ENCODE assay signal across 1 cellular context in genomic region chr6:2940010-2940850, GRCh38.
TF ChIP-seq lines count a peak whose summit lies in the region.

No MANE protein-coding gene starts in this region.

TF ChIP-seq in GM12878, 131 proteins besides CTCF, POLR2A, EP300 and RAD21 (continued from another document and continues in another):
- peak; percentile 78; the same call in 1 of the 2 replicates for TF ChIP-seq GABPA (IDR thresholded peaks at IDR 0.05; ENCODE audit: low read depth)
- TF ChIP-seq, protein P1, sequence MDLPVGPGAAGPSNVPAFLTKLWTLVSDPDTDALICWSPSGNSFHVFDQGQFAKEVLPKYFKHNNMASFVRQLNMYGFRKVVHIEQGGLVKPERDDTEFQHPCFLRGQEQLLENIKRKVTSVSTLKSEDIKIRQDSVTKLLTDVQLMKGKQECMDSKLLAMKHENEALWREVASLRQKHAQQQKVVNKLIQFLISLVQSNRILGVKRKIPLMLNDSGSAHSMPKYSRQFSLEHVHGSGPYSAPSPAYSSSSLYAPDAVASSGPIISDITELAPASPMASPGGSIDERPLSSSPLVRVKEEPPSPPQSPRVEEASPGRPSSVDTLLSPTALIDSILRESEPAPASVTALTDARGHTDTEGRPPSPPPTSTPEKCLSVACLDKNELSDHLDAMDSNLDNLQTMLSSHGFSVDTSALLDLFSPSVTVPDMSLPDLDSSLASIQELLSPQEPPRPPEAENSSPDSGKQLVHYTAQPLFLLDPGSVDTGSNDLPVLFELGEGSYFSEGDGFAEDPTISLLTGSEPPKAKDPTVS (IDR thresholded peaks at IDR 0.05; ENCODE audit: low read depth, low read length) = no peak
- TF ChIP-seq RFX5 (IDR thresholded peaks at IDR 0.05; ENCODE audit: low read depth, low read length) = no peak
- TF ChIP-seq, protein P2, sequence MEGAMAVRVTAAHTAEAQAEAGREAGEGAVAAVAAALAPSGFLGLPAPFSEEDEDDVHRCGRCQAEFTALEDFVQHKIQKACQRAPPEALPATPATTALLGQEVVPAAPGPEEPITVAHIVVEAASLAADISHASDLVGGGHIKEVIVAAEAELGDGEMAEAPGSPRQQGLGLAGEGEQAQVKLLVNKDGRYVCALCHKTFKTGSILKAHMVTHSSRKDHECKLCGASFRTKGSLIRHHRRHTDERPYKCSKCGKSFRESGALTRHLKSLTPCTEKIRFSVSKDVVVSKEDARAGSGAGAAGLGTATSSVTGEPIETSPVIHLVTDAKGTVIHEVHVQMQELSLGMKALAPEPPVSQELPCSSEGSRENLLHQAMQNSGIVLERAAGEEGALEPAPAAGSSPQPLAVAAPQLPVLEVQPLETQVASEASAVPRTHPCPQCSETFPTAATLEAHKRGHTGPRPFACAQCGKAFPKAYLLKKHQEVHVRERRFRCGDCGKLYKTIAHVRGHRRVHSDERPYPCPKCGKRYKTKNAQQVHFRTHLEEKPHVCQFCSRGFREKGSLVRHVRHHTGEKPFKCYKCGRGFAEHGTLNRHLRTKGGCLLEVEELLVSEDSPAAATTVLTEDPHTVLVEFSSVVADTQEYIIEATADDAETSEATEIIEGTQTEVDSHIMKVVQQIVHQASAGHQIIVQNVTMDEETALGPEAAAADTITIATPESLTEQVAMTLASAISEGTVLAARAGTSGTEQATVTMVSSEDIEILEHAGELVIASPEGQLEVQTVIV (IDR thresholded peaks at IDR 0.05; ENCODE audit: borderline replicate concordance, partially characterized antibody) = peak; percentile 48
- TF ChIP-seq, protein P3, sequence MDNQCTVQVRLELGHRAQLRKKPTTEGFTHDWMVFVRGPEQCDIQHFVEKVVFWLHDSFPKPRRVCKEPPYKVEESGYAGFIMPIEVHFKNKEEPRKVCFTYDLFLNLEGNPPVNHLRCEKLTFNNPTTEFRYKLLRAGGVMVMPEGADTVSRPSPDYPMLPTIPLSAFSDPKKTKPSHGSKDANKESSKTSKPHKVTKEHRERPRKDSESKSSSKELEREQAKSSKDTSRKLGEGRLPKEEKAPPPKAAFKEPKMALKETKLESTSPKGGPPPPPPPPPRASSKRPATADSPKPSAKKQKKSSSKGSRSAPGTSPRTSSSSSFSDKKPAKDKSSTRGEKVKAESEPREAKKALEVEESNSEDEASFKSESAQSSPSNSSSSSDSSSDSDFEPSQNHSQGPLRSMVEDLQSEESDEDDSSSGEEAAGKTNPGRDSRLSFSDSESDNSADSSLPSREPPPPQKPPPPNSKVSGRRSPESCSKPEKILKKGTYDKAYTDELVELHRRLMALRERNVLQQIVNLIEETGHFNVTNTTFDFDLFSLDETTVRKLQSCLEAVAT (IDR thresholded peaks at IDR 0.05) = peak; percentile 88
- TF ChIP-seq SRF (IDR thresholded peaks at IDR 0.05; ENCODE audit: low read depth in 2 of 2, low read length in 2 of 2) = peak in 1 of 2 experiments; percentile 82; a peak in 2 of 4 replicates
- peak; percentile 82 to 98 for TF ChIP-seq IKZF2 (IDR thresholded peaks at IDR 0.05)
- TF ChIP-seq MTA2 (IDR thresholded peaks at IDR 0.05; ENCODE audit: low read depth) = peak; percentile 99
- TF ChIP-seq, protein P4, sequence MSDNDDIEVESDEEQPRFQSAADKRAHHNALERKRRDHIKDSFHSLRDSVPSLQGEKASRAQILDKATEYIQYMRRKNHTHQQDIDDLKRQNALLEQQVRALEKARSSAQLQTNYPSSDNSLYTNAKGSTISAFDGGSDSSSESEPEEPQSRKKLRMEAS (IDR thresholded peaks at IDR 0.05; ENCODE audit: low read depth, low read length) = no peak
- TF ChIP-seq JUND (IDR thresholded peaks at IDR 0.05; ENCODE audit: low read depth, low read length) = peak; percentile 91
- no peak for TF ChIP-seq E2F4 (IDR thresholded peaks at IDR 0.05; ENCODE audit: low read depth, low read length)
- no peak for TF ChIP-seq TAF1 (IDR thresholded peaks at IDR 0.05; ENCODE audit: borderline replicate concordance, low read depth, low read length)
- TF ChIP-seq NBN (IDR thresholded peaks at IDR 0.05) = peak; percentile 98
- TF ChIP-seq EGR1 (IDR thresholded peaks at IDR 0.05; ENCODE audit: borderline replicate concordance in 1 of 2, low read depth in 2 of 2, low read length in 2 of 2) = peak in 1 of 2 experiments; percentile 44; a peak in 1 of 3 replicates
- TF ChIP-seq SUPT20H (IDR thresholded peaks at IDR 0.05; ENCODE audit: borderline replicate concordance, control insufficient read depth, low read depth, low read length) = no peak
- TF ChIP-seq, protein P5, sequence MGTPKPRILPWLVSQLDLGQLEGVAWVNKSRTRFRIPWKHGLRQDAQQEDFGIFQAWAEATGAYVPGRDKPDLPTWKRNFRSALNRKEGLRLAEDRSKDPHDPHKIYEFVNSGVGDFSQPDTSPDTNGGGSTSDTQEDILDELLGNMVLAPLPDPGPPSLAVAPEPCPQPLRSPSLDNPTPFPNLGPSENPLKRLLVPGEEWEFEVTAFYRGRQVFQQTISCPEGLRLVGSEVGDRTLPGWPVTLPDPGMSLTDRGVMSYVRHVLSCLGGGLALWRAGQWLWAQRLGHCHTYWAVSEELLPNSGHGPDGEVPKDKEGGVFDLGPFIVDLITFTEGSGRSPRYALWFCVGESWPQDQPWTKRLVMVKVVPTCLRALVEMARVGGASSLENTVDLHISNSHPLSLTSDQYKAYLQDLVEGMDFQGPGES (IDR thresholded peaks at IDR 0.05) = 0 out of 2 replicates have a peak, but pooled peaks have one; percentile 17
- no peak for TF ChIP-seq WRNIP1 (IDR thresholded peaks at IDR 0.05; ENCODE audit: borderline replicate concordance, low read depth, low read length)
- TF ChIP-seq ZBTB40 (IDR thresholded peaks at IDR 0.05; ENCODE audit: borderline replicate concordance) = peak; percentile 59; the same call in 1 of the 2 replicates
- peak; percentile 37; the same call in 1 of the 2 replicates for TF ChIP-seq SPI1 (IDR thresholded peaks at IDR 0.05; ENCODE audit: borderline replicate concordance, insufficient read depth, low read depth, low read length)
- TF ChIP-seq NFYA (IDR thresholded peaks at IDR 0.05; ENCODE audit: borderline replicate concordance, low read depth, low read length) = no peak
- TF ChIP-seq EZH2 (IDR thresholded peaks at IDR 0.05; ENCODE audit: borderline replicate concordance, control insufficient read depth, low read depth, low read length) = no peak
- no peak; the same call in 1 of the 2 replicates for TF ChIP-seq TCF7 (IDR thresholded peaks at IDR 0.05; ENCODE audit: borderline replicate concordance)
- TF ChIP-seq ZSCAN29 (IDR thresholded peaks at IDR 0.05) = no peak
- peak; percentile 96 for TF ChIP-seq EED (IDR thresholded peaks at IDR 0.05; ENCODE audit: low read depth)
- 0 out of 2 replicates have a peak, but pooled peaks have one; percentile 33 for TF ChIP-seq YY1 (IDR thresholded peaks at IDR 0.05; ENCODE audit: low read depth, low read length)
- no peak for TF ChIP-seq MXI1 (IDR thresholded peaks at IDR 0.05; ENCODE audit: low read depth, low read length)
- TF ChIP-seq BACH1 (IDR thresholded peaks at IDR 0.05; ENCODE audit: borderline replicate concordance) = peak; percentile 97
- TF ChIP-seq BHLHE40 (IDR thresholded peaks at IDR 0.05; ENCODE audit: borderline replicate concordance in 1 of 2, low read depth in 2 of 2, low read length in 1 of 2) = peak; percentile 71 to 72
- no peak for TF ChIP-seq FOXK2 (IDR thresholded peaks at IDR 0.05)
- TF ChIP-seq ZNF24 (IDR thresholded peaks at IDR 0.05) = peak; percentile 76
- no peak for TF ChIP-seq NKRF (conservative IDR thresholded peaks at IDR 0.05)
- TF ChIP-seq, protein P6, sequence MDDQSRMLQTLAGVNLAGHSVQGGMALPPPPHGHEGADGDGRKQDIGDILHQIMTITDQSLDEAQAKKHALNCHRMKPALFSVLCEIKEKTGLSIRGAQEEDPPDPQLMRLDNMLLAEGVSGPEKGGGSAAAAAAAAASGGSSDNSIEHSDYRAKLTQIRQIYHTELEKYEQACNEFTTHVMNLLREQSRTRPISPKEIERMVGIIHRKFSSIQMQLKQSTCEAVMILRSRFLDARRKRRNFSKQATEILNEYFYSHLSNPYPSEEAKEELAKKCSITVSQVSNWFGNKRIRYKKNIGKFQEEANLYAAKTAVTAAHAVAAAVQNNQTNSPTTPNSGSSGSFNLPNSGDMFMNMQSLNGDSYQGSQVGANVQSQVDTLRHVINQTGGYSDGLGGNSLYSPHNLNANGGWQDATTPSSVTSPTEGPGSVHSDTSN (IDR thresholded peaks at IDR 0.05; ENCODE audit: insufficient replicate concordance, low read depth, low read length) = no peak
- TF ChIP-seq CHD1 (IDR thresholded peaks at IDR 0.05; ENCODE audit: low read depth, low read length) = no peak
- peak; percentile 92 for TF ChIP-seq TCF3 (IDR thresholded peaks at IDR 0.05; ENCODE audit: borderline replicate concordance, insufficient read depth, low read depth, low read length)
- TF ChIP-seq ASH2L (IDR thresholded peaks at IDR 0.05; ENCODE audit: borderline replicate concordance, low read depth) = no peak
- no peak for TF ChIP-seq ZNF274 (IDR thresholded peaks at IDR 0.05; ENCODE audit: insufficient read depth, insufficient read length)
- TF ChIP-seq RUNX3 (IDR thresholded peaks at IDR 0.05; ENCODE audit: low read length) = peak; percentile 98
- no peak for TF ChIP-seq SUZ12 (IDR thresholded peaks at IDR 0.05; ENCODE audit: unreplicated experiment)
- peak; percentile 99; the same call in 1 of the 2 replicates for TF ChIP-seq MTA3 (IDR thresholded peaks at IDR 0.05; ENCODE audit: borderline replicate concordance, low read length)
- TF ChIP-seq SREBF2 (IDR thresholded peaks at IDR 0.05; ENCODE audit: low read length) = peak; percentile 63; the same call in 1 of the 2 replicates
- TF ChIP-seq, protein P7, sequence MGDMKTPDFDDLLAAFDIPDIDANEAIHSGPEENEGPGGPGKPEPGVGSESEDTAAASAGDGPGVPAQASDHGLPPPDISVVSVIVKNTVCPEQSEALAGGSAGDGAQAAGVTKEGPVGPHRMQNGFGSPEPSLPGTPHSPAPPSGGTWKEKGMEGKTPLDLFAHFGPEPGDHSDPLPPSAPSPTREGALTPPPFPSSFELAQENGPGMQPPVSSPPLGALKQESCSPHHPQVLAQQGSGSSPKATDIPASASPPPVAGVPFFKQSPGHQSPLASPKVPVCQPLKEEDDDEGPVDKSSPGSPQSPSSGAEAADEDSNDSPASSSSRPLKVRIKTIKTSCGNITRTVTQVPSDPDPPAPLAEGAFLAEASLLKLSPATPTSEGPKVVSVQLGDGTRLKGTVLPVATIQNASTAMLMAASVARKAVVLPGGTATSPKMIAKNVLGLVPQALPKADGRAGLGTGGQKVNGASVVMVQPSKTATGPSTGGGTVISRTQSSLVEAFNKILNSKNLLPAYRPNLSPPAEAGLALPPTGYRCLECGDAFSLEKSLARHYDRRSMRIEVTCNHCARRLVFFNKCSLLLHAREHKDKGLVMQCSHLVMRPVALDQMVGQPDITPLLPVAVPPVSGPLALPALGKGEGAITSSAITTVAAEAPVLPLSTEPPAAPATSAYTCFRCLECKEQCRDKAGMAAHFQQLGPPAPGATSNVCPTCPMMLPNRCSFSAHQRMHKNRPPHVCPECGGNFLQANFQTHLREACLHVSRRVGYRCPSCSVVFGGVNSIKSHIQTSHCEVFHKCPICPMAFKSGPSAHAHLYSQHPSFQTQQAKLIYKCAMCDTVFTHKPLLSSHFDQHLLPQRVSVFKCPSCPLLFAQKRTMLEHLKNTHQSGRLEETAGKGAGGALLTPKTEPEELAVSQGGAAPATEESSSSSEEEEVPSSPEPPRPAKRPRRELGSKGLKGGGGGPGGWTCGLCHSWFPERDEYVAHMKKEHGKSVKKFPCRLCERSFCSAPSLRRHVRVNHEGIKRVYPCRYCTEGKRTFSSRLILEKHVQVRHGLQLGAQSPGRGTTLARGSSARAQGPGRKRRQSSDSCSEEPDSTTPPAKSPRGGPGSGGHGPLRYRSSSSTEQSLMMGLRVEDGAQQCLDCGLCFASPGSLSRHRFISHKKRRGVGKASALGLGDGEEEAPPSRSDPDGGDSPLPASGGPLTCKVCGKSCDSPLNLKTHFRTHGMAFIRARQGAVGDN (IDR thresholded peaks at IDR 0.05) = no peak
